2 cellular contexts compared by ENCODE assay signal in genomic region chr17:31111183-31111582, GRCh38.
TF ChIP-seq lines count a peak whose summit lies in the region.

No MANE protein-coding gene starts in this region.

TF ChIP-seq in A549, 52 proteins besides CTCF, POLR2A, EP300 and RAD21 (continued from another document):
- TF ChIP-seq ELK1 (IDR thresholded peaks at IDR 0.05; ENCODE audit: low read depth, low read length) (no peak), NFE2L2 (conservative IDR thresholded peaks at IDR 0.05; ENCODE audit: low read length) (no peak), EHF (CRISPR knock-in tag; IDR thresholded peaks at IDR 0.05) (no peak), PHF8 (IDR thresholded peaks at IDR 0.05; ENCODE audit: borderline replicate concordance, low read depth) (no peak), SMC3 (IDR thresholded peaks at IDR 0.05) (no peak), ZFP36 (IDR thresholded peaks at IDR 0.05; ENCODE audit: borderline replicate concordance, partially characterized antibody) (no peak), RARB (CRISPR knock-in tag; IDR thresholded peaks at IDR 0.05) (no peak), ZNF302 (CRISPR knock-in tag; IDR thresholded peaks at IDR 0.05) (no peak), KDM5A (IDR thresholded peaks at IDR 0.05) (no peak), POLR2AphosphoS2 (conservative IDR thresholded peaks at IDR 0.05; ENCODE audit: low read length) (no peak), EHMT2 (IDR thresholded peaks at IDR 0.05; ENCODE audit: low read depth) (no peak), CHD2 (IDR thresholded peaks at IDR 0.05; ENCODE audit: low read length, partially characterized antibody) (no peak), HOXB13 (CRISPR knock-in tag; IDR thresholded peaks at IDR 0.05; ENCODE audit: low read depth) (no peak), REST (IDR thresholded peaks at IDR 0.05) (no peak), MAFK (IDR thresholded peaks at IDR 0.05; ENCODE audit: partially characterized antibody) (no peak), SREBF2 (IDR thresholded peaks at IDR 0.05) (no peak)
- TF ChIP-seq, protein P1, sequence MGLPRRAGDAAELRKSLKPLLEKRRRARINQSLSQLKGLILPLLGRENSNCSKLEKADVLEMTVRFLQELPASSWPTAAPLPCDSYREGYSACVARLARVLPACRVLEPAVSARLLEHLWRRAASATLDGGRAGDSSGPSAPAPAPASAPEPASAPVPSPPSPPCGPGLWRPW (IDR thresholded peaks at IDR 0.05): no peak
- TF ChIP-seq, protein P2, sequence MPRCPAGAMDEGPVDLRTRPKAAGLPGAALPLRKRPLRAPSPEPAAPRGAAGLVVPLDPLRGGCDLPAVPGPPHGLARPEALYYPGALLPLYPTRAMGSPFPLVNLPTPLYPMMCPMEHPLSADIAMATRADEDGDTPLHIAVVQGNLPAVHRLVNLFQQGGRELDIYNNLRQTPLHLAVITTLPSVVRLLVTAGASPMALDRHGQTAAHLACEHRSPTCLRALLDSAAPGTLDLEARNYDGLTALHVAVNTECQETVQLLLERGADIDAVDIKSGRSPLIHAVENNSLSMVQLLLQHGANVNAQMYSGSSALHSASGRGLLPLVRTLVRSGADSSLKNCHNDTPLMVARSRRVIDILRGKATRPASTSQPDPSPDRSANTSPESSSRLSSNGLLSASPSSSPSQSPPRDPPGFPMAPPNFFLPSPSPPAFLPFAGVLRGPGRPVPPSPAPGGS (IDR thresholded peaks at IDR 0.05): no peak

TF ChIP-seq in HEK293, 187 proteins besides CTCF, POLR2A, EP300 and RAD21 (continued from another document):
- no peak for TF ChIP-seq MZF1 (tag by site-specific recombination; IDR thresholded peaks at IDR 0.05; ENCODE audit: borderline replicate concordance)
- no peak for TF ChIP-seq ZNF223 (tag by site-specific recombination; IDR thresholded peaks at IDR 0.05)
- TF ChIP-seq PRDM6 (tag by site-specific recombination; IDR thresholded peaks at IDR 0.05): peak; percentile 96
- no peak for TF ChIP-seq GLIS1 (tag by site-specific recombination; IDR thresholded peaks at IDR 0.05)
- no peak for TF ChIP-seq OVOL3 (tag by site-specific recombination; IDR thresholded peaks at IDR 0.05)
- TF ChIP-seq, protein P3, sequence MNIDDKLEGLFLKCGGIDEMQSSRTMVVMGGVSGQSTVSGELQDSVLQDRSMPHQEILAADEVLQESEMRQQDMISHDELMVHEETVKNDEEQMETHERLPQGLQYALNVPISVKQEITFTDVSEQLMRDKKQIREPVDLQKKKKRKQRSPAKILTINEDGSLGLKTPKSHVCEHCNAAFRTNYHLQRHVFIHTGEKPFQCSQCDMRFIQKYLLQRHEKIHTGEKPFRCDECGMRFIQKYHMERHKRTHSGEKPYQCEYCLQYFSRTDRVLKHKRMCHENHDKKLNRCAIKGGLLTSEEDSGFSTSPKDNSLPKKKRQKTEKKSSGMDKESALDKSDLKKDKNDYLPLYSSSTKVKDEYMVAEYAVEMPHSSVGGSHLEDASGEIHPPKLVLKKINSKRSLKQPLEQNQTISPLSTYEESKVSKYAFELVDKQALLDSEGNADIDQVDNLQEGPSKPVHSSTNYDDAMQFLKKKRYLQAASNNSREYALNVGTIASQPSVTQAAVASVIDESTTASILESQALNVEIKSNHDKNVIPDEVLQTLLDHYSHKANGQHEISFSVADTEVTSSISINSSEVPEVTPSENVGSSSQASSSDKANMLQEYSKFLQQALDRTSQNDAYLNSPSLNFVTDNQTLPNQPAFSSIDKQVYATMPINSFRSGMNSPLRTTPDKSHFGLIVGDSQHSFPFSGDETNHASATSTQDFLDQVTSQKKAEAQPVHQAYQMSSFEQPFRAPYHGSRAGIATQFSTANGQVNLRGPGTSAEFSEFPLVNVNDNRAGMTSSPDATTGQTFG (tag by site-specific recombination; IDR thresholded peaks at IDR 0.05; ENCODE audit: borderline replicate concordance): no peak
- TF ChIP-seq ZNF558 (tag by site-specific recombination; IDR thresholded peaks at IDR 0.05): peak; percentile 96
- no peak for TF ChIP-seq ZNF624 (tag by site-specific recombination; IDR thresholded peaks at IDR 0.05)
- TF ChIP-seq, protein P4, sequence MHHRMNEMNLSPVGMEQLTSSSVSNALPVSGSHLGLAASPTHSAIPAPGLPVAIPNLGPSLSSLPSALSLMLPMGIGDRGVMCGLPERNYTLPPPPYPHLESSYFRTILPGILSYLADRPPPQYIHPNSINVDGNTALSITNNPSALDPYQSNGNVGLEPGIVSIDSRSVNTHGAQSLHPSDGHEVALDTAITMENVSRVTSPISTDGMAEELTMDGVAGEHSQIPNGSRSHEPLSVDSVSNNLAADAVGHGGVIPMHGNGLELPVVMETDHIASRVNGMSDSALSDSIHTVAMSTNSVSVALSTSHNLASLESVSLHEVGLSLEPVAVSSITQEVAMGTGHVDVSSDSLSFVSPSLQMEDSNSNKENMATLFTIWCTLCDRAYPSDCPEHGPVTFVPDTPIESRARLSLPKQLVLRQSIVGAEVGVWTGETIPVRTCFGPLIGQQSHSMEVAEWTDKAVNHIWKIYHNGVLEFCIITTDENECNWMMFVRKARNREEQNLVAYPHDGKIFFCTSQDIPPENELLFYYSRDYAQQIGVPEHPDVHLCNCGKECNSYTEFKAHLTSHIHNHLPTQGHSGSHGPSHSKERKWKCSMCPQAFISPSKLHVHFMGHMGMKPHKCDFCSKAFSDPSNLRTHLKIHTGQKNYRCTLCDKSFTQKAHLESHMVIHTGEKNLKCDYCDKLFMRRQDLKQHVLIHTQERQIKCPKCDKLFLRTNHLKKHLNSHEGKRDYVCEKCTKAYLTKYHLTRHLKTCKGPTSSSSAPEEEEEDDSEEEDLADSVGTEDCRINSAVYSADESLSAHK (tag by site-specific recombination; IDR thresholded peaks at IDR 0.05): peak; percentile 56; the same call in 1 of the 2 replicates
- TF ChIP-seq PRDM10 (tag by site-specific recombination; IDR thresholded peaks at IDR 0.05): 0 out of 2 replicates have a peak, but pooled peaks have one; percentile 11
- TF ChIP-seq ZNF704 (tag by site-specific recombination; IDR thresholded peaks at IDR 0.05): no peak
- TF ChIP-seq, protein P5, sequence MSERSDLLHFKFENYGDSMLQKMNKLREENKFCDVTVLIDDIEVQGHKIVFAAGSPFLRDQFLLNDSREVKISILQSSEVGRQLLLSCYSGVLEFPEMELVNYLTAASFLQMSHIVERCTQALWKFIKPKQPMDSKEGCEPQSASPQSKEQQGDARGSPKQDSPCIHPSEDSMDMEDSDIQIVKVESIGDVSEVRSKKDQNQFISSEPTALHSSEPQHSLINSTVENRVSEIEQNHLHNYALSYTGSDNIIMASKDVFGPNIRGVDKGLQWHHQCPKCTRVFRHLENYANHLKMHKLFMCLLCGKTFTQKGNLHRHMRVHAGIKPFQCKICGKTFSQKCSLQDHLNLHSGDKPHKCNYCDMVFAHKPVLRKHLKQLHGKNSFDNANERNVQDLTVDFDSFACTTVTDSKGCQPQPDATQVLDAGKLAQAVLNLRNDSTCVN (tag by site-specific recombination; optimal IDR thresholded peaks at IDR 0.05): no peak
- TF ChIP-seq TRIM28 (IDR thresholded peaks at IDR 0.05; ENCODE audit: borderline replicate concordance, low read length): no peak
- no peak for TF ChIP-seq ZNF292 (tag by site-specific recombination; IDR thresholded peaks at IDR 0.05; ENCODE audit: borderline replicate concordance, low read depth)
